Comparison of ENCODE assay signal across 16 cellular contexts in genomic region chr4:155609455-155610059, GRCh38. TPM values are rescaled to one million over a fixed set of nuclear protein-coding genes. Genes with fewer than 3 reads are reported as not detected.
DNase-seq lines count a peak whose midpoint lies in the region; ATAC-seq, FAIRE-seq and TF ChIP-seq lines count a peak whose summit lies in the region.
"Had no signal": no experiment of that assay in that cellular context is flagged by ENCODE, and none has a peak within 500 bp of the region (broad histone marks: within the 10 kb centered on the region; RNA-seq: fewer than 3 reads in every experiment).

No MANE protein-coding gene starts in this region.

- no peak overlapping the region for H3K9ac ChIP-seq in PC-3 (ENCODE audit: low read length)

- H3F3A ChIP-seq in PC-3 (ENCODE audit: low read length, unreplicated experiment), result no peaks in the 10 kb centered on the region

- no peak overlapping the region for H2AFZ ChIP-seq in PC-3 (ENCODE audit: low read length)
- H2AFZ ChIP-seq: PC-9 had no signal

- ATAC-seq in GM18870 (IDR thresholded peaks at IDR 0.05; ENCODE audit: unreplicated experiment) (peak; percentile 81), GM21526 (IDR thresholded peaks at IDR 0.05; ENCODE audit: low FRiP score, unreplicated experiment) (peak; percentile 82), HG03066 (IDR thresholded peaks at IDR 0.05; ENCODE audit: low read depth, unreplicated experiment) (peak; percentile 58), PC-3 (no peak)
- ATAC-seq in activated CD4-positive, CD25-positive, alpha-beta regulatory T cell treated with anti-CD3 and anti-CD28 coated beads, Interleukin-2, amount 50 U/mL, for 24 hours, result no peak
- ATAC-seq: activated CD8-positive, alpha-beta memory T cell treated with anti-CD3 and anti-CD28 coated beads, Interleukin-2, amount 10 ng/mL, durations not matched to agents 7 days and 5 days; K562; stimulated activated naive B cell treated with anti-CD40 and anti-IgM and Interleukin-4, amounts not matched to agents 10 μg/mL and 1 μg/mL and 100 μg/mL, for 72 hours had no signal

- POLR2A ChIA-PET in PC-3 (lab: Charles Lee; ENCODE audit: unreplicated experiment), result no interaction called here

- DNase-seq in bronchial epithelial cell (ENCODE audit: low read depth) (peak; percentile 27), CD1c-positive myeloid dendritic cell (ENCODE audit: extremely low spot score) (no peak), PC-3 (no peak)
- no peak for DNase-seq in stimulated activated CD4-positive, alpha-beta T cell treated with anti-CD3 and anti-CD28 coated beads, Interleukin-4, amount 100 ng/mL, for 24 hours
- DNase-seq: activated CD8-positive, alpha-beta memory T cell treated with anti-CD3 and anti-CD28 coated beads, Interleukin-2, amount 10 ng/mL, durations not matched to agents 7 days and 5 days; CD4-positive, alpha-beta memory T cell; NCI-H2107; nucleus accumbens; PC-9; stimulated activated naive B cell treated with anti-CD40 and anti-IgM and Interleukin-4, amounts not matched to agents 10 μg/mL and 1 μg/mL and 100 μg/mL, for 72 hours had no signal

- H3K36me3 ChIP-seq in bronchial epithelial cell (ENCODE audit: control insufficient read depth, insufficient read depth, low read length), result no peaks in the 10 kb centered on the region
- no peaks in the 10 kb centered on the region for H3K36me3 ChIP-seq in PC-3 (ENCODE audit: low read depth, low read length)
- H3K36me3 ChIP-seq: HAP-1 had no signal

- no peak for FAIRE-seq in bronchial epithelial cell (lab: Jason Lieb, UNC)
- FAIRE-seq: K562 had no signal

- H3K27ac ChIP-seq in PC-3 (ENCODE audit: low read length), result no peak overlapping the region
- H3K27ac ChIP-seq: PC-9 had no signal

- no peak overlapping the region for H3K4me2 ChIP-seq in PC-3 (ENCODE audit: low read length)
- H3K4me2 ChIP-seq: PC-9 had no signal

- H3K27me3 ChIP-seq in bronchial epithelial cell (ENCODE audit: control insufficient read depth, insufficient read depth, low read length), result no peaks in the 10 kb centered on the region
- H3K27me3 ChIP-seq in PC-3 (ENCODE audit: low read length), result no peaks in the 10 kb centered on the region

- peaks cover 9% of the 10 kb centered on the region for H3K4me1 ChIP-seq in PC-3 (ENCODE audit: insufficient read depth, low read length)
- H3K4me1 ChIP-seq: HAP-1 had no signal

- no peaks in the 10 kb centered on the region for H3K79me2 ChIP-seq in PC-3 (ENCODE audit: low read length)

- no peaks in the 10 kb centered on the region for H3K9me3 ChIP-seq in PC-3 (ENCODE audit: low read length)
- H3K9me3 ChIP-seq: HAP-1 had no signal

- H4K20me1 ChIP-seq in PC-3 (ENCODE audit: low read length), result no peaks in the 10 kb centered on the region

- CTCF ChIA-PET in PC-3 (lab: Charles Lee), result no interaction called here

- intact Hi-C loops in PC-3 (cut with micrococcal nuclease), result no loop called here

- no TSS peak for BruUV-seq in PC-3 (replicated peaks; lab: Mats Ljungman, UMichigan)

- H3K4me3 ChIP-seq in bronchial epithelial cell (ENCODE audit: low read depth, low read length) (no peak overlapping the region), PC-3 (ENCODE audit: low read length) (no peak overlapping the region)
- H3K4me3 ChIP-seq: HAP-1, K562, PC-9 had no signal

- H3K9me2 ChIP-seq in PC-3 (replicated peaks; ENCODE audit: low read length), result no peaks in the 10 kb centered on the region

- TF ChIP-seq CTCF in bronchial epithelial cell (IDR thresholded peaks at IDR 0.05; ENCODE audit: insufficient read depth, low read length, severe bottlenecking) (no peak), PC-3 (conservative IDR thresholded peaks at IDR 0.05; ENCODE audit: low read depth, low read length) (no peak)

RNA-seq across cellular contexts. Expression of gene GUCY1A1, which starts 57.1 kb away (rescaled TPM):
- total RNA-seq in bronchial epithelial cell, result 0.79 and 1.2 TPM in 2 replicates
- 9.2 and 9.3 TPM in 2 replicates for total RNA-seq in PC-3 (2014; rRNA removed)
- total RNA-seq: CD4-positive, alpha-beta memory T cell; K562 had no signal

Comparison
In these comparisons a context has a peak if more than half of its experiments do, and no peak if none do; other contexts are left out.
1. ATAC-seq: peak in GM18870 (single experiment), GM21526 (single experiment) and HG03066 (single experiment); none in PC-3 (single experiment) and activated CD4-positive, CD25-positive, alpha-beta regulatory T cell treated with anti-CD3 and anti-CD28 coated beads, Interleukin-2, amount 50 U/mL, for 24 hours (0 of 2).